In the genomic region with DNA sequence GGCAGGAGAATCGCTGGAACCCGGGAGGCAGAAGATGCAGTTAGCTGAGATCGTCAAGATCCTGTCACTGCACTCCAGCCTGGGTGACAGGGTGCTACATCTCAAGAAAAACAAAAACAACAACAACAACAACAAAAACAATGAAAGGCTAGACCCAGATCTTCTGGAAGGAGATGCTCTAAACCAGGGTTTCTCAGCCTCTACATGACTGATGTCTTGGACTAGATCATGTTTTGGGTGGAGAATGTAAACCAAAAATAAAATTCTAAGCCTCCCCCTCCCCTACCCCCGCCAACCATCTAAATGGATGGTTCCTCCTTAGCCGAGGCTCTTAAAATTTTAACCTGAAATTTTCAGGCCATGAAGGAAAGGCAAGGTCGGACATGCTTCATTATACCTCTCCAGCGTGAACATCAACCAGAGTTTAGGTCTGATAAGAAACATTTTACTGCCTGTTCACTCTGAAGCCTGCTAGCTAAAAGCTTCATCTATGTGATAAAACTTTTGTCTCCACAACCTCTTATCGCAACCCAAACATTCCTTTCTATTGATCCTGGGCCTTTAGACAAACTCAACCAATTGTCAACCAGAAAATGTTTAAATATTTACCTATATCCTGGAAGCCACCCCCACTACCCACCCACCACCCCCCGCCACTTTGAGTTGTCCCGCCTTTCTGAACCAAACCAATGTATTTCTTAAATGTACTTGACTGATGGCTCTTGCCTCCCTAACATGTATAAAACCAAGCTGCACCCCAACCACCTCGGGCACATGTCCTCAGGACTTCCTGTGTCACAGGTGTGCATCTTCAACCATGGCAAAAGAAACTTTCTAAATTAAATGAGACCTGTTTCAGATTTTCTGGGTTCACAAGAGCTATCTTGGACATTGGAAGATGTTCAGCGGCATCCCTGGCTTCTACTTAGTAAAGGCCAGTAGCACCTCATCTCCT, we compare ENCODE assay signal across 25 cellular contexts. TPM values are rescaled to one million over a fixed set of nuclear protein-coding genes. Genes with fewer than 3 reads are reported as not detected.
DNase-seq lines count a peak whose midpoint lies in the region; ATAC-seq and TF ChIP-seq lines count a peak whose summit lies in the region.
"Had no signal": no experiment of that assay in that cellular context is flagged by ENCODE, and none has a peak within 500 bp of the region (broad histone marks: within the 10 kb centered on the region; RNA-seq: fewer than 3 reads in every experiment).

No MANE protein-coding gene starts in this region.

- peak overlapping the region; percentile 90 for H3K4me3 Mint-ChIP-seq in CD4-positive, alpha-beta T cell
- peak overlapping the region in 7 of 10 donors; percentile 70 to 90 (median 77) for H3K4me3 Mint-ChIP-seq in naive thymus-derived CD4-positive, alpha-beta T cell
- H3K4me3 Mint-ChIP-seq: stimulated activated naive B cell treated with anti-CD40 and anti-IgM and Interleukin-4, amounts not matched to agents 10 μg/mL and 1 μg/mL and 100 μg/mL, for 72 hours had no signal

- no peak for TF ChIP-seq CTCF in CD4-positive, alpha-beta T cell (IDR thresholded peaks at IDR 0.05)
- TF ChIP-seq CTCF in HEK293 (tag by site-specific recombination; IDR thresholded peaks at IDR 0.05) (no peak), ascending aorta (IDR thresholded peaks at IDR 0.05) (no peak)

- H3K36me3 ChIP-seq in HEK293 (ENCODE audit: control insufficient read depth in 2 of 2, insufficient read depth in 1 of 2, low read length in 2 of 2) (no peaks in the 10 kb centered on the region), ascending aorta (no peaks in the 10 kb centered on the region)
- no peaks in the 10 kb centered on the region for H3K36me3 ChIP-seq in naive thymus-derived CD4-positive, alpha-beta T cell (ENCODE audit: control insufficient read depth in 2 of 3, insufficient read depth in 3 of 3, low read length in 3 of 3)
- H3K36me3 ChIP-seq: adrenal gland, heart right ventricle, left lung, neutrophil, thyroid gland had no signal

- CTCF ChIA-PET in CD4-positive, alpha-beta T cell (lab: Charles Lee), result interaction anchor here (1.0 to 4.5 kb wide), 2 partner anchors 38 to 101 kb away, joined by 3 to 46 read pairs; no protein-coding TSS in a partner anchor
- CTCF ChIA-PET in HEK293 (lab: Yijun Ruan, JAX), result interaction anchor here (0.5 to 3.2 kb wide), 10 partner anchors 12 to 622 kb away, joined by 3 to 19 read pairs (median 3); no protein-coding TSS in a partner anchor
- CTCF ChIA-PET in naive thymus-derived CD4-positive, alpha-beta T cell (lab: Charles Lee), result interaction anchor here (0.6 to 4.5 kb wide), 5 partner anchors 12 to 577 kb away, joined by 3 to 39 read pairs (median 3); no protein-coding TSS in a partner anchor

- H3K9me3 ChIP-seq in CD4-positive, alpha-beta T cell (ENCODE audit: control insufficient read depth, low read length), result no peaks in the 10 kb centered on the region
- no peaks in the 10 kb centered on the region for H3K9me3 ChIP-seq in HEK293 (ENCODE audit: control insufficient read depth, insufficient read depth, low read depth, low read length)
- no peaks in the 10 kb centered on the region for H3K9me3 ChIP-seq in ascending aorta
- H3K9me3 ChIP-seq in naive thymus-derived CD4-positive, alpha-beta T cell (ENCODE audit: control insufficient read depth in 2 of 3, low read length in 3 of 3), result no peaks in the 10 kb centered on the region
- H3K9me3 ChIP-seq: adrenal gland, heart right ventricle, left lung, neutrophil, thyroid gland had no signal

- no peaks in the 10 kb centered on the region for H3K27me3 ChIP-seq in CD4-positive, alpha-beta T cell (ENCODE audit: control insufficient read depth, insufficient read depth, low read length)
- H3K27me3 ChIP-seq in ascending aorta, result no peaks in the 10 kb centered on the region
- H3K27me3 ChIP-seq in naive thymus-derived CD4-positive, alpha-beta T cell (ENCODE audit: control insufficient read depth in 2 of 2, insufficient read depth in 2 of 2, low read length in 2 of 2), result no peaks in the 10 kb centered on the region
- H3K27me3 ChIP-seq: adrenal gland, heart right ventricle, left lung, thyroid gland had no signal

- no peaks in the 10 kb centered on the region for H3K27me3 Mint-ChIP-seq in CD4-positive, alpha-beta T cell
- peaks cover 0 to 8% (median 0%) of the 10 kb centered on the region in 5 donors for H3K27me3 Mint-ChIP-seq in naive thymus-derived CD4-positive, alpha-beta T cell

- no peak for DNase-seq in CD4-positive, alpha-beta T cell
- DNase-seq in ascending aorta (ENCODE audit: low spot score in 2 of 2) (no peak), NCI-H1105 treated with DMSO at 0.1 percent for 48 hours (lab: John Stamatoyannopoulos, UW) (no peak), CD1c-positive myeloid dendritic cell (ENCODE audit: extremely low spot score) (no peak)
- DNase-seq in naive thymus-derived CD4-positive, alpha-beta T cell, result no peak
- DNase-seq: activated CD8-positive, alpha-beta memory T cell treated with anti-CD3 and anti-CD28 coated beads, Interleukin-2, amount 50 U/mL, for 48 hours; activated gamma-delta T cell; heart right ventricle; Karpas-422; left lung; NCI-H1048; stimulated activated naive B cell treated with anti-CD40 and anti-IgM and Interleukin-4, amounts not matched to agents 10 μg/mL and 1 μg/mL and 100 μg/mL, for 72 hours; thyroid gland had no signal

- no peaks in the 10 kb centered on the region for H3K9me3 Mint-ChIP-seq in CD4-positive, alpha-beta T cell
- no peaks in the 10 kb centered on the region for H3K9me3 Mint-ChIP-seq in naive thymus-derived CD4-positive, alpha-beta T cell
- H3K9me3 Mint-ChIP-seq: stimulated activated naive B cell treated with anti-CD40 and anti-IgM and Interleukin-4, amounts not matched to agents 10 μg/mL and 1 μg/mL and 100 μg/mL, for 72 hours had no signal

- intact Hi-C loops in CD4-positive, alpha-beta T cell (cut with DNase I, micrococcal nuclease), result loop anchor here (2.0 to 5.0 kb wide), 3 partner anchors 16 to 137 kb away; a partner anchor contains a TSS
- intact Hi-C loops in ascending aorta (cut with DNase I), result loop anchor here (5.0 to 10.0 kb wide), 3 partner anchors 137 to 724 kb away; a partner anchor contains a TSS
- intact Hi-C loops in naive thymus-derived CD4-positive, alpha-beta T cell (cut with micrococcal nuclease), result loop anchor here (5.0 to 10.0 kb wide), 5 partner anchors 137 to 1966 kb away; a partner anchor contains a TSS

- ATAC-seq in CD4-positive, alpha-beta T cell (ENCODE audit: poor library complexity), result no peak
- no peak for ATAC-seq in naive thymus-derived CD4-positive, alpha-beta T cell
- ATAC-seq in GM18517 (IDR thresholded peaks at IDR 0.05; ENCODE audit: unreplicated experiment), result no peak
- ATAC-seq: heart right ventricle; left lung; stimulated activated naive B cell treated with anti-CD40 and anti-IgM and Interleukin-4, amounts not matched to agents 10 μg/mL and 1 μg/mL and 100 μg/mL, for 72 hours had no signal

- no peaks in the 10 kb centered on the region for H3K36me3 Mint-ChIP-seq in CD4-positive, alpha-beta T cell (ENCODE audit: low read depth)
- H3K36me3 Mint-ChIP-seq in naive thymus-derived CD4-positive, alpha-beta T cell, result peaks cover 0 to 19% (median 0%) of the 10 kb centered on the region in 5 donors
- H3K36me3 Mint-ChIP-seq: stimulated activated naive B cell treated with anti-CD40 and anti-IgM and Interleukin-4, amounts not matched to agents 10 μg/mL and 1 μg/mL and 100 μg/mL, for 72 hours had no signal

- H3K27ac ChIP-seq in CD4-positive, alpha-beta T cell (ENCODE audit: low read depth, low read length), result peak overlapping the region; percentile 32
- H3K27ac ChIP-seq in HEK293 (ENCODE audit: extremely low read depth, low read depth, low read length) (peak overlapping the region; percentile 52), ascending aorta (peak overlapping the region; percentile 35 to 95)
- no peak overlapping the region for H3K27ac ChIP-seq in naive thymus-derived CD4-positive, alpha-beta T cell (ENCODE audit: low read depth, low read length)
- H3K27ac ChIP-seq: adrenal gland, left lung, neutrophil, thyroid gland, VCaP had no signal

- H3K4me1 Mint-ChIP-seq in CD4-positive, alpha-beta T cell (ENCODE audit: low read depth), result peaks cover 46% of the 10 kb centered on the region
- peaks cover 34 to 56% (median 44%) of the 10 kb centered on the region in 7 donors for H3K4me1 Mint-ChIP-seq in naive thymus-derived CD4-positive, alpha-beta T cell

- H3K4me1 ChIP-seq in HEK293 (ENCODE audit: control insufficient read depth, insufficient read depth, low read length) (peaks cover 63% of the 10 kb centered on the region), ascending aorta (peaks cover 15 to 50% of the 10 kb centered on the region in 2 donors)
- peaks cover 32 to 35% of the 10 kb centered on the region in 2 donors for H3K4me1 ChIP-seq in naive thymus-derived CD4-positive, alpha-beta T cell (ENCODE audit: control insufficient read depth in 2 of 2, insufficient read depth in 2 of 2, low read length in 2 of 2)

- H3K4me3 ChIP-seq in HEK293 (ENCODE audit: low read depth, low read length) (no peak overlapping the region), ascending aorta (no peak overlapping the region)
- H3K4me3 ChIP-seq in naive thymus-derived CD4-positive, alpha-beta T cell (ENCODE audit: low read length), result no peak overlapping the region
- H3K4me3 ChIP-seq: adrenal gland, heart right ventricle, left lung, smooth muscle cell, thyroid gland had no signal

- POLR2A ChIA-PET in CD4-positive, alpha-beta T cell (lab: Charles Lee), result interaction anchor here (0.6 to 1.0 kb wide), 3 partner anchors 18 to 39 kb away, joined by 3 read pairs; no protein-coding TSS in a partner anchor
- POLR2A ChIA-PET in HEK293 (lab: Yijun Ruan, JAX), result interaction anchor here (1.0 kb wide), 1 partner anchor 9 kb away, joined by 5 read pairs; no protein-coding TSS in a partner anchor
- POLR2A ChIA-PET in naive thymus-derived CD4-positive, alpha-beta T cell (lab: Charles Lee), result interaction anchor here (0.8 to 1.0 kb wide), 2 partner anchors 12 to 133 kb away, joined by 3 read pairs; no protein-coding TSS in a partner anchor

- peak overlapping the region; percentile 90 for H3K27ac Mint-ChIP-seq in CD4-positive, alpha-beta T cell
- H3K27ac Mint-ChIP-seq in naive thymus-derived CD4-positive, alpha-beta T cell, result peak overlapping the region; percentile 26 to 90 (median 81)
- H3K27ac Mint-ChIP-seq: stimulated activated naive B cell treated with anti-CD40 and anti-IgM and Interleukin-4, amounts not matched to agents 10 μg/mL and 1 μg/mL and 100 μg/mL, for 72 hours had no signal

TF ChIP-seq in HEK293, 187 proteins besides CTCF, POLR2A, EP300 and RAD21 (continues in another document):
- TF ChIP-seq, protein P1, sequence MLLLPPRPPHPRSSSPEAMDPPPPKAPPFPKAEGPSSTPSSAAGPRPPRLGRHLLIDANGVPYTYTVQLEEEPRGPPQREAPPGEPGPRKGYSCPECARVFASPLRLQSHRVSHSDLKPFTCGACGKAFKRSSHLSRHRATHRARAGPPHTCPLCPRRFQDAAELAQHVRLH (tag by site-specific recombination; IDR thresholded peaks at IDR 0.05), result peak; percentile 16; the same call in 1 of the 2 replicates

RNA-seq across cellular contexts. Expression of a gene that starts 1.9 kb away (rescaled TPM):
- total RNA-seq in CD4-positive, alpha-beta T cell, result 100 to 1,000 TPM; 110 to 114 TPM
- total RNA-seq in ascending aorta, result 178 TPM
- 100 to 1,000 TPM in 3 of 5 experiments, 10 to 100 TPM in 2; 86.1 to 195 (median 117) TPM for total RNA-seq in naive thymus-derived CD4-positive, alpha-beta T cell
- 10 to 100 TPM; 57.6 to 96.2 TPM for polyA plus RNA-seq in naive thymus-derived CD4-positive, alpha-beta T cell

RNA-seq across cellular contexts. Expression of a gene that starts 45.0 kb away (rescaled TPM):
- total RNA-seq in CD4-positive, alpha-beta T cell, result under 1 TPM; 0.27 to 0.34 TPM
- total RNA-seq in ascending aorta, result not detected
- total RNA-seq in naive thymus-derived CD4-positive, alpha-beta T cell, result 1 to 10 TPM in 1 of 5 experiments, under 1 TPM in 1, not detected in 3; 0.21 to 1.2 TPM
- polyA plus RNA-seq in naive thymus-derived CD4-positive, alpha-beta T cell, result not detected
- total RNA-seq: Daoy; dermis blood vessel endothelial cell; endothelial cell of umbilical vein; heart right ventricle; HT1080; SK-MEL-5; smooth muscle cell; T-helper 2 cell treated with Interferon-gamma antibody and Interleukin-4, amounts not matched to agents 100 ng/mL and 5 ng/mL, for 36 hours had no signal
- polyA plus RNA-seq: endothelial cell of umbilical vein, smooth muscle cell had no signal
